In the genomic region with DNA sequence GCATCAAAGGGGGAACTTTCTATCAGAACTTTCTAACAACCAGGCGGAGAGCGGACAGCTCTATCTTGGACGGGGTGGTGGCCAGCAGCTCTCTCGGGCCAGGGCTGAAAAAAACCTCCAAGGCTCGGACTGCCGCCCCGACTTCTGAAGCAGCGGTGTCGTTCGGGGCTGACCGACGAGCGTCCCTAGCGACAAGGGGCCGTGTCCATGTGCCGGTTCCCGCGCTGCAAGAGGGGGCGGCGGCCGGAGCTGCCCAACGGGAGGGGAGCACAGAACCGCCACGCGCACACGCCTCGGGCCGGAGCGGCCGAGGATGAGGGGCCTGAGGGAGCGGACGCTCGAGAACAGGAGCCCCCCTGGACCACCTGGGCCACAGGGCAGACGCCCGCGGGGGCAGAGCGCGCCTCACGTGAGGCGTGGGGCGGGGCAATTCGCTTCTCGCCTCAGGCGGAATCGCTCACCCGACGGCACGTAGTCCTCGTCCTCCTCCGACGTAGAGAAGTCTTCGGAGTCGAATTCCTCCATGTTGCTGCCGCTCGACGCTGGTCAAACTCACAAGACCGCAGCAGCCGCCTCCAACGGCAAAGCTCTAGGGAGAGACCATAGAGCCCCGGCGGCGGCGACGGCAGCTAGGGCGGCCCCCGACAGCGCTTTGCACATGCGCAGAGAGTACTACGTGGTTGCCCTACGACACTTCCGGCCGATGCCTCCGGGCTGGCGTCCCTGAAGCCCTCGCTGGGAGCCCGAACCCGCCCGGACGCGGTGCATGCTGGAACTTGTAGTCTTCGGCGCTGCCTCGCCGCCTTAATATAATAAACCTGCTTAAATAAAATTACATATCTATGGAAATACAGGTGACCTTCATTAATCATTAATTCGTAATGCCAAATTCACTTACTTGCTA, we compare ENCODE assay signal across 8 cellular contexts. TPM values are rescaled to one million over a fixed set of nuclear protein-coding genes. Genes with fewer than 3 reads are reported as not detected.
DNase-seq lines count a peak whose midpoint lies in the region; ATAC-seq and TF ChIP-seq lines count a peak whose summit lies in the region.

A gene (minus strand): TSS at position 676 of the 904 bp plus-strand sequence. CDS start 151 bp downstream, at position 525.

- H4K20me1 ChIP-seq in PC-9 (ENCODE audit: insufficient read depth): 0 out of 2 replicates have a peak, but pooled peaks cover 6% of the 10 kb centered on the region

- H3K4me2 ChIP-seq in PC-9: peak within 1 kb of the TSS; percentile 98

- peak within 1 kb of the TSS; percentile 87 for H3K4me3 Mint-ChIP-seq in activated T-cell treated with anti-CD3 and anti-CD28 coated beads, Interleukin-2, amount 50 U/mL, for 24 hours

- H3K27me3 Mint-ChIP-seq in activated T-cell treated with anti-CD3 and anti-CD28 coated beads, Interleukin-2, amount 50 U/mL, for 24 hours: no peaks in the 10 kb centered on the region

- no peak for TF ChIP-seq CTCF in PC-9 (conservative IDR thresholded peaks at IDR 0.05)

- H3K9me3 ChIP-seq in PC-9 (ENCODE audit: insufficient read depth, low read depth) (no peaks in the 10 kb centered on the region), mucosa of stomach (ENCODE audit: control insufficient read depth, low read length) (no peaks in the 10 kb centered on the region)

- H3F3A ChIP-seq in PC-9 (ENCODE audit: insufficient read depth, low read depth): peaks cover 19% of the 10 kb centered on the region; the same call in 1 of the 2 replicates

- peaks cover 39% of the 10 kb centered on the region for H3K4me1 Mint-ChIP-seq in activated T-cell treated with anti-CD3 and anti-CD28 coated beads, Interleukin-2, amount 50 U/mL, for 24 hours (ENCODE audit: low read depth)

- no TSS peak for BruUV-seq in PC-9 (replicated peaks; lab: Mats Ljungman, UMichigan)

- H3K9me2 ChIP-seq in PC-9 (ENCODE audit: insufficient read depth): no peaks in the 10 kb centered on the region

- peaks cover 13% of the 10 kb centered on the region; the same call in 1 of the 2 replicates for H3K4me1 ChIP-seq in PC-9 (replicated peaks; ENCODE audit: insufficient read depth)
- no peaks in the 10 kb centered on the region for H3K4me1 ChIP-seq in mucosa of stomach (ENCODE audit: control insufficient read depth, insufficient read depth, low read length)

- peak; percentile 93 for ATAC-seq in GM21576 (IDR thresholded peaks at IDR 0.05; ENCODE audit: unreplicated experiment)

- peaks cover 47% of the 10 kb centered on the region for H3K79me2 ChIP-seq in PC-9 (ENCODE audit: low read depth)

- H3K9me3 Mint-ChIP-seq in activated T-cell treated with anti-CD3 and anti-CD28 coated beads, Interleukin-2, amount 50 U/mL, for 24 hours: no peaks in the 10 kb centered on the region

- peak within 1 kb of the TSS; percentile 84 for H3K4me3 ChIP-seq in Jurkat, Clone E6-1 (ENCODE audit: low read length)
- H3K4me3 ChIP-seq in PC-9: peak within 1 kb of the TSS; percentile 92
- H3K4me3 ChIP-seq in mucosa of stomach (ENCODE audit: low read length): peak within 1 kb of the TSS; percentile 65

- peak within 1 kb of the TSS; percentile 90 for H3K27ac Mint-ChIP-seq in activated T-cell treated with anti-CD3 and anti-CD28 coated beads, Interleukin-2, amount 50 U/mL, for 24 hours

- peak within 1 kb of the TSS; percentile 78 for H2AFZ ChIP-seq in PC-9

- peak within 1 kb of the TSS; percentile 80 for H3K27ac ChIP-seq in PC-9

- CTCF ChIA-PET in PC-9 (lab: Charles Lee): interaction anchor here (0.8 kb wide), 1 partner anchor 84 kb away, joined by 3 read pairs; no protein-coding TSS in a partner anchor

- intact Hi-C loops in PC-9 (cut with micrococcal nuclease; ENCODE audit: unreplicated experiment): no loop called here

- POLR2A ChIA-PET in PC-9 (lab: Charles Lee; ENCODE audit: unreplicated experiment): interaction anchor here (0.6 to 1.2 kb wide), 10 partner anchors 9 to 733 kb away, joined by 3 to 11 read pairs (median 5); a partner anchor contains a TSS

- DNase-seq in DMS153 (lab: John Stamatoyannopoulos, UW) (peak; percentile 87), PC-9 (peak; percentile 81 to 94), erythroblast (lab: John Stamatoyannopoulos, UW) (peak; percentile 96 to 98)
- DNase-seq in Jurkat, Clone E6-1 (ENCODE audit: low read depth, low spot score): peak; percentile 88
- DNase-seq in activated T-cell treated with anti-CD3 and anti-CD28 coated beads, Interleukin-2, amount 50 U/mL, for 24 hours: peak; percentile 96
- DNase-seq in stimulated activated CD8-positive, alpha-beta memory T cell treated with anti-CD3 and anti-CD28 coated beads, Interleukin-7, amount 100 ng/mL, for 1 hour (ENCODE audit: low read depth in 2 of 2): peak; percentile 91 to 92

- peak within 1 kb of the TSS; percentile 98 for H3K9ac ChIP-seq in mucosa of stomach (ENCODE audit: low read length)

- TF ChIP-seq POLR2A in erythroblast (IDR thresholded peaks at IDR 0.05; ENCODE audit: low read length): peak; percentile 76

- H3K27me3 ChIP-seq in PC-9 (ENCODE audit: insufficient read depth, low read depth) (no peaks in the 10 kb centered on the region), mucosa of stomach (ENCODE audit: control insufficient read depth, insufficient read depth, low read length) (no peaks in the 10 kb centered on the region)

- H3K36me3 ChIP-seq in PC-9 (ENCODE audit: low read depth) (no peaks in the 10 kb centered on the region), mucosa of stomach (ENCODE audit: control insufficient read depth, insufficient read depth, low read length) (no peaks in the 10 kb centered on the region)

- peaks cover 33% of the 10 kb centered on the region for H3K36me3 Mint-ChIP-seq in activated T-cell treated with anti-CD3 and anti-CD28 coated beads, Interleukin-2, amount 50 U/mL, for 24 hours (ENCODE audit: low read depth)

RNA-seq across cellular contexts. Expression of the gene that starts here (rescaled TPM):
- polyA plus RNA-seq in Jurkat, Clone E6-1 (2012; ENCODE audit: insufficient read depth, insufficient read length): 118 TPM
- total RNA-seq in PC-9 (2021): 52.6 and 55.6 TPM in 2 replicates

Comparison
In these comparisons a context has a peak if more than half of its experiments do, and no peak if none do; other contexts are left out.
1. Peak in every context shown above with its lines: DNase-seq, ATAC-seq, H3K4me3 ChIP-seq and H3K27ac ChIP-seq.